In genomic region chr5:35306716-35307365, GRCh38 we compare ENCODE assay signal across 30 cellular contexts.
DNase-seq lines count a peak whose midpoint lies in the region; TF ChIP-seq lines count a peak whose summit lies in the region.
"Had no signal": no experiment of that assay in that cellular context is flagged by ENCODE, and none has a peak within 500 bp of the region (broad histone marks: within the 10 kb centered on the region; RNA-seq: fewer than 3 reads in every experiment).

No MANE protein-coding gene starts in this region.

- TF ChIP-seq POLR2A in breast epithelium (IDR thresholded peaks at IDR 0.05) (no peak), vagina (IDR thresholded peaks at IDR 0.05) (no peak)

- intact Hi-C loops in breast epithelium (cut with DNase I; ENCODE audit: low total_unique reads) (loop anchor here (10.0 kb wide), 1 partner anchor 1382 kb away; no protein-coding TSS in a partner anchor), mammary epithelial cell (cut with micrococcal nuclease) (no loop called here), vagina (cut with DNase I) (no loop called here)

- H4K20me1 ChIP-seq in mammary epithelial cell (ENCODE audit: insufficient read depth, low read length), result no peaks in the 10 kb centered on the region
- H4K20me1 ChIP-seq: BLaER1 treated with 17β-estradiol and CSF1 and Interleukin-3, amounts not matched to agents 10 nM and 100 nM had no signal

- no peaks in the 10 kb centered on the region for H3K79me2 ChIP-seq in mammary epithelial cell (ENCODE audit: insufficient read depth, low read length)

- peaks cover 27% of the 10 kb centered on the region for H3K4me1 Mint-ChIP-seq in nephron
- H3K4me1 Mint-ChIP-seq: CD4-positive, alpha-beta memory T cell had no signal

- no peaks in the 10 kb centered on the region for H3K36me3 Mint-ChIP-seq in nephron (ENCODE audit: low read depth)
- H3K36me3 Mint-ChIP-seq: CD4-positive, alpha-beta memory T cell had no signal

- H3K9me3 ChIP-seq in breast epithelium (no peaks in the 10 kb centered on the region), mammary epithelial cell (replicated peaks; ENCODE audit: insufficient read depth, low read length) (peaks cover 2% of the 10 kb centered on the region), vagina (no peaks in the 10 kb centered on the region)
- H3K9me3 ChIP-seq: A549, HAP-1 had no signal

- WGBS in mammary epithelial cell (ENCODE audit: low coverage, missing lambda C conversion rate), result 80% methylated on average over 1 of the region's 1 CpG

- no peak for TF ChIP-seq CTCF in breast epithelium (IDR thresholded peaks at IDR 0.05)
- no peak for TF ChIP-seq CTCF in mammary epithelial cell (conservative IDR thresholded peaks at IDR 0.05 in 1 of 2, IDR thresholded peaks at IDR 0.05 in 1 of 2; ENCODE audit: extremely low read depth in 1 of 2, insufficient read depth in 1 of 2, low read depth in 1 of 2, low read length in 2 of 2)
- TF ChIP-seq CTCF in nephron (IDR thresholded peaks at IDR 0.05; ENCODE audit: unreplicated experiment in 3 of 3), result no peak
- TF ChIP-seq CTCF in vagina (IDR thresholded peaks at IDR 0.05), result no peak

- BruUV-seq in mammary epithelial cell (replicated peaks; lab: Mats Ljungman, UMichigan), result no TSS peak

- no peak overlapping the region for H3K9ac ChIP-seq in mammary epithelial cell (ENCODE audit: insufficient read depth, low read length)
- H3K9ac ChIP-seq: BLaER1 treated with 17β-estradiol and CSF1 and Interleukin-3, amounts not matched to agents 10 nM and 100 nM had no signal

- DNase-seq in breast epithelium (ENCODE audit: low spot score in 2 of 2) (no peak), mammary epithelial cell (no peak), SK-N-DZ (ENCODE audit: low spot score) (peak; percentile 98), vagina (ENCODE audit: extremely low spot score in 2 of 2) (no peak), CD1c-positive myeloid dendritic cell (ENCODE audit: extremely low spot score) (no peak), T-helper 2 cell (no peak)
- no peak for DNase-seq in stimulated activated CD4-positive, alpha-beta T cell treated with anti-CD3 and anti-CD28 coated beads, Interleukin-4, amount 100 ng/mL, for 1 hour
- DNase-seq: AML-193; CD4-positive, alpha-beta memory T cell; COR-L47; GOT3; HFFc6; IMR-90; KG1; NCI-H1048; NCI-H1417 treated with DMSO at 0.1 percent for 48 hours; NCI-H187; NCI-H2081 treated with DMSO at 0.1 percent for 48 hours; NCI-H2171; NCI-H226; NCI-H510A; NCI-H82; NK-92 treated with Interleukin-12 subunit alpha and Interleukin-12 subunit beta, amount 100 ng/mL, for 24 hours; PC-9; SW 1271 had no signal

- H3K4me1 ChIP-seq in breast epithelium, result no peaks in the 10 kb centered on the region
- H3K4me1 ChIP-seq in mammary epithelial cell (ENCODE audit: insufficient read depth, low read length), result no peaks in the 10 kb centered on the region
- peaks cover 51% of the 10 kb centered on the region for H3K4me1 ChIP-seq in vagina
- H3K4me1 ChIP-seq: A549; BLaER1 treated with 17β-estradiol and CSF1 and Interleukin-3, amounts not matched to agents 10 nM and 100 nM; HAP-1 had no signal

- H3K27me3 ChIP-seq in breast epithelium (no peaks in the 10 kb centered on the region), mammary epithelial cell (ENCODE audit: insufficient read depth, low read length) (no peaks in the 10 kb centered on the region), vagina (no peaks in the 10 kb centered on the region)

- in situ Hi-C loops in mammary epithelial cell (cut with MboI; ENCODE audit: low sequenced_read_pairs in 2 of 2), result no loop called here

- H3K4me2 ChIP-seq in mammary epithelial cell (ENCODE audit: insufficient read depth, low read depth, low read length), result no peak overlapping the region
- H3K4me2 ChIP-seq: A549; BLaER1 treated with 17β-estradiol and CSF1 and Interleukin-3, amounts not matched to agents 10 nM and 100 nM; PC-9 had no signal

- no peak overlapping the region for H3K4me3 Mint-ChIP-seq in nephron
- H3K4me3 Mint-ChIP-seq: CD4-positive, alpha-beta memory T cell; HFFc6 had no signal

- no peaks in the 10 kb centered on the region for H3K27me3 Mint-ChIP-seq in nephron (ENCODE audit: low read depth)

- H2AFZ ChIP-seq in mammary epithelial cell (ENCODE audit: low read depth, low read length), result no peak overlapping the region
- H2AFZ ChIP-seq: PC-9 had no signal

- H3K4me3 ChIP-seq in breast epithelium (no peak overlapping the region), mammary epithelial cell (replicated peaks in 1 of 3; ENCODE audit: insufficient read depth in 1 of 3, low read depth in 2 of 3, low read length in 3 of 3) (no peak overlapping the region), vagina (no peak overlapping the region)
- H3K4me3 ChIP-seq: A549; BLaER1 treated with 17β-estradiol and CSF1 and Interleukin-3, amounts not matched to agents 10 nM and 100 nM; GM12878; HAP-1; PC-9 had no signal

- no peaks in the 10 kb centered on the region for H3K9me3 Mint-ChIP-seq in nephron
- H3K9me3 Mint-ChIP-seq: HFFc6 had no signal

- H3K36me3 ChIP-seq in breast epithelium, result no peaks in the 10 kb centered on the region
- no peaks in the 10 kb centered on the region for H3K36me3 ChIP-seq in mammary epithelial cell (ENCODE audit: insufficient read depth, low read length)
- H3K36me3 ChIP-seq in vagina, result no peaks in the 10 kb centered on the region
- H3K36me3 ChIP-seq: BLaER1 treated with 17β-estradiol and CSF1 and Interleukin-3, amounts not matched to agents 10 nM and 100 nM; HAP-1 had no signal

- peak overlapping the region in 2 of 3 experiments; percentile 3 to 27 for H3K27ac Mint-ChIP-seq in nephron
- H3K27ac Mint-ChIP-seq: CD4-positive, alpha-beta memory T cell; HFFc6 had no signal

- H3K27ac ChIP-seq in breast epithelium (peak overlapping the region; percentile 38 to 45), mammary epithelial cell (ENCODE audit: insufficient read depth, low read depth, low read length) (no peak overlapping the region), vagina (peak overlapping the region; percentile 15)
- H3K27ac ChIP-seq: A549; BLaER1 treated with 17β-estradiol and CSF1 and Interleukin-3, amounts not matched to agents 10 nM and 100 nM; PC-9 had no signal

- dilution Hi-C loops in mammary epithelial cell (cut with HindIII; ENCODE audit: low sequenced_read_pairs), result no loop called here

- CTCF ChIA-PET in mammary epithelial cell (lab: Charles Lee; ENCODE audit: low non-redundant PET), result no interaction called here
